1 cellular context compared by ENCODE assay signal in the genomic region with DNA sequence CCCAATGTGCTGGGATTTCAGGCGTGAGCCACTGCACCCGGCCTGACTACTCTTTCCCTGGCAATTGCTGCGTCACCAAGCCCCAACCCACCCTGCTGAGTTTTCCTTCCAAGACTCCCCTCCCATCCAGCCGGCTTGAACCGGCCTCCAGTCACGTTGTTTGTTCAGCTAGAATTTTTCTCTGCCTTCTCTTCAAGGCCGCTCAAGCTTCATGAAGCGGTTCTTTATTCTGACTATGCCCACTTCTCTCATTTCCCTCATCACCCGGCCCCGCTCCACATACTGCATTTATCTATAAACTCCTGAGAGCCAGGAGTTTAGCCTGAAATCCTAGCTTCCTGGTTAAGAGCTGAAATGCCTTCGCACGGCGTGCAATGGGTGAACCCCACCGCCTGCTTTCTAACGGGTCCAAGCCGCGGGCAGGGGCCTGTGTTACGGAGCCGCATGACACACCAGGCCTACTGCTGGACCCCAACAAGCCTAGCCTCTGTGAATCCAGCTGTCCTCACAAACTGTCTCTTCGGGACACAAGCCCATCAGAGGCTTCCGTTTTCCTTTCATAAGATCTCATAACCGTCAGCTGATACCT.
TF ChIP-seq lines count a peak whose summit lies in the region.

No MANE protein-coding gene starts in this region.

TF ChIP-seq in IMR-90, 13 proteins besides CTCF, POLR2A, EP300 and RAD21 (continued from another document):
- TF ChIP-seq MXI1 (IDR thresholded peaks at IDR 0.05; ENCODE audit: borderline replicate concordance, low read depth, low read length) (no peak), CEBPB (IDR thresholded peaks at IDR 0.05; ENCODE audit: low read depth, low read length) (no peak), CHD1 (IDR thresholded peaks at IDR 0.05; ENCODE audit: low read depth, low read length) (no peak), ELK1 (IDR thresholded peaks at IDR 0.05; ENCODE audit: borderline replicate concordance, low read depth, low read length) (no peak), BHLHE40 (IDR thresholded peaks at IDR 0.05; ENCODE audit: low read depth, low read length) (no peak), MAFK (IDR thresholded peaks at IDR 0.05; ENCODE audit: low read depth, low read length) (no peak)
